Comparison of ENCODE assay signal across 8 cellular contexts in genomic region chr1:160070243-160071163, GRCh38. TPM values are rescaled to one million over a fixed set of nuclear protein-coding genes. Genes with fewer than 3 reads are reported as not detected.
DNase-seq lines count a peak whose midpoint lies in the region; ATAC-seq and TF ChIP-seq lines count a peak whose summit lies in the region.

No MANE protein-coding gene starts in this region.

- TF ChIP-seq CTCF in dorsolateral prefrontal cortex (IDR thresholded peaks at IDR 0.05 in 54 of 56, conservative IDR thresholded peaks at IDR 0.05 in 2 of 56; ENCODE audit: low read depth in 1 of 56, partially characterized antibody in 56 of 56) (peak in 24 of 56 donors; percentile 4 to 39 (median 20)), liver (IDR thresholded peaks at IDR 0.05; ENCODE audit: low read depth, low read length, missing input control) (no peak)

- no peak for TF ChIP-seq RAD21 in liver (IDR thresholded peaks at IDR 0.05)

- H3K4me1 ChIP-seq in liver (ENCODE audit: control insufficient read depth in 4 of 4, insufficient read depth in 4 of 4, low read length in 3 of 4), result peaks cover 0 to 6% (median 3%) of the 10 kb centered on the region in 4 donors

- H3K9ac ChIP-seq in liver (ENCODE audit: low read depth in 1 of 2, low read length in 2 of 2), result no peak overlapping the region

- no peaks in the 10 kb centered on the region for H3K36me3 ChIP-seq in liver (ENCODE audit: control insufficient read depth in 4 of 4, insufficient read depth in 3 of 4, low read depth in 1 of 4, low read length in 3 of 4)

- no peak for ATAC-seq in HG02759 (IDR thresholded peaks at IDR 0.05; ENCODE audit: unreplicated experiment)

- peak; percentile 49 for DNase-seq in NCI-H146 (lab: John Stamatoyannopoulos, UW)
- DNase-seq in NCI-H146 treated with DMSO at 0.1 percent for 48 hours (lab: John Stamatoyannopoulos, UW; ENCODE audit: unreplicated experiment), result no peak
- DNase-seq in NCI-H2171 (lab: John Stamatoyannopoulos, UW), result peak; percentile 81
- peak; percentile 53 to 65 for DNase-seq in activated CD4-positive, alpha-beta T cell treated with anti-CD3 and anti-CD28 coated beads, Interleukin-2, amount 50 U/mL, for 48 hours
- DNase-seq in dorsolateral prefrontal cortex, result peak; percentile 86 to 94 (median 91)
- DNase-seq in stimulated activated CD4-positive, alpha-beta T cell treated with anti-CD3 and anti-CD28 coated beads, Interleukin-2, amount 100 ng/mL, for 48 hours, result peak; percentile 36 to 41

- peak overlapping the region; percentile 33 to 100 (median 97) for H3K27ac ChIP-seq in dorsolateral prefrontal cortex
- no peak overlapping the region for H3K27ac ChIP-seq in liver (ENCODE audit: low read depth in 1 of 2, low read length in 2 of 2)

- H3K27me3 ChIP-seq in dorsolateral prefrontal cortex (no peaks in the 10 kb centered on the region), liver (ENCODE audit: control insufficient read depth in 4 of 4, insufficient read depth in 4 of 4, low read length in 3 of 4) (no peaks in the 10 kb centered on the region)

- H3K4me3 ChIP-seq in dorsolateral prefrontal cortex (peak overlapping the region; percentile 48 to 88 (median 71)), liver (ENCODE audit: low read depth in 1 of 3, low read length in 3 of 3) (peak overlapping the region in 2 of 3 donors; percentile 36 to 41)

- 5% methylated on average over 46 of the region's 46 CpGs for WGBS in liver

- no peaks in the 10 kb centered on the region for H3K9me3 ChIP-seq in liver (ENCODE audit: control insufficient read depth in 4 of 4, low read length in 3 of 4)

- intact Hi-C loops in dorsolateral prefrontal cortex (cut with DNase I), result no loop called here

TF ChIP-seq in liver, 16 proteins besides CTCF, POLR2A, EP300 and RAD21:
- TF ChIP-seq FOXA1 (IDR thresholded peaks at IDR 0.05) (no peak), TAF1 (conservative IDR thresholded peaks at IDR 0.05) (no peak), RXRA (IDR thresholded peaks at IDR 0.05) (no peak), FOXA2 (IDR thresholded peaks at IDR 0.05) (no peak), ATF3 (IDR thresholded peaks at IDR 0.05) (no peak), YY1 (IDR thresholded peaks at IDR 0.05) (no peak), EGR1 (IDR thresholded peaks at IDR 0.05; ENCODE audit: low read depth in 2 of 2) (no peak)

RNA-seq across cellular contexts. Expression of gene KCNJ10, which starts 0.5 kb away (rescaled TPM):
- 100 to 1,000 TPM in 99 of 120 experiments, 10 to 100 TPM in 21; 53.1 to 378 (median 135) TPM for total RNA-seq in dorsolateral prefrontal cortex
- total RNA-seq in liver, result 1 to 10 TPM in 1 of 2 donors, under 1 TPM in 1; 0.50 to 1.6 TPM
- under 1 TPM; 0.48 to 0.53 TPM for polyA plus RNA-seq in liver

RNA-seq across cellular contexts. Expression of gene KCNJ9, which starts 10.8 kb away (rescaled TPM):
- 100 to 1,000 TPM in 76 of 120 experiments, 10 to 100 TPM in 44; 68.4 to 189 (median 105) TPM for total RNA-seq in dorsolateral prefrontal cortex
- total RNA-seq in liver, result not detected
- polyA plus RNA-seq in liver, result not detected

RNA-seq across cellular contexts. Expression of gene IGSF8, which starts 27.9 kb away (rescaled TPM):
- total RNA-seq in dorsolateral prefrontal cortex (100 to 1,000 TPM; 106 to 269 (median 187) TPM), liver (10 to 100 TPM in 1 of 2 donors, 1 to 10 TPM in 1; 9.8 to 24.3 TPM)
- 10 to 100 TPM; 17.5 to 23.0 TPM for polyA plus RNA-seq in liver

RNA-seq across cellular contexts. Expression of gene PIGM, which starts 38.7 kb away (rescaled TPM):
- total RNA-seq in dorsolateral prefrontal cortex (10 to 100 TPM in 7 of 120 experiments, 1 to 10 TPM in 113; 4.7 to 13.1 (median 7.1) TPM), liver (1 to 10 TPM; 3.5 to 3.8 TPM)
- 1 to 10 TPM; 2.9 to 4.2 TPM for polyA plus RNA-seq in liver

RNA-seq across cellular contexts. Expression of gene ATP1A2, which starts 45.1 kb away (rescaled TPM):
- total RNA-seq in dorsolateral prefrontal cortex (1,000 to 10,000 TPM in 6 of 120 experiments, 100 to 1,000 TPM in 114; 289 to 1,943 (median 637) TPM), liver (1 to 10 TPM in 1 of 2 donors, under 1 TPM in 1; 0.09 to 1.5 TPM)
- polyA plus RNA-seq in liver, result under 1 TPM; 0.21 to 0.37 TPM

Comparison
In these comparisons a context has a peak if more than half of its experiments do, and no peak if none do; other contexts are left out.
1. H3K27ac ChIP-seq: peak in dorsolateral prefrontal cortex (59 of 59); none in liver (0 of 2).
2. RNA of gene KCNJ10, which starts 0.5 kb away (total RNA-seq): 53.1 to 378 TPM in dorsolateral prefrontal cortex; 0.50 to 1.6 TPM in liver; every median in the first group is over 10 times any median in the second.
3. RNA of gene KCNJ9, which starts 10.8 kb away (total RNA-seq): 68.4 to 189 TPM in dorsolateral prefrontal cortex; not detected in liver; every median in the first group is over 10 times any median in the second.
4. RNA of gene IGSF8, which starts 27.9 kb away (total RNA-seq): 106 to 269 TPM in dorsolateral prefrontal cortex; 9.8 to 24.3 TPM in liver; every median in the first group is over 4 times any median in the second.